In the genomic region with DNA sequence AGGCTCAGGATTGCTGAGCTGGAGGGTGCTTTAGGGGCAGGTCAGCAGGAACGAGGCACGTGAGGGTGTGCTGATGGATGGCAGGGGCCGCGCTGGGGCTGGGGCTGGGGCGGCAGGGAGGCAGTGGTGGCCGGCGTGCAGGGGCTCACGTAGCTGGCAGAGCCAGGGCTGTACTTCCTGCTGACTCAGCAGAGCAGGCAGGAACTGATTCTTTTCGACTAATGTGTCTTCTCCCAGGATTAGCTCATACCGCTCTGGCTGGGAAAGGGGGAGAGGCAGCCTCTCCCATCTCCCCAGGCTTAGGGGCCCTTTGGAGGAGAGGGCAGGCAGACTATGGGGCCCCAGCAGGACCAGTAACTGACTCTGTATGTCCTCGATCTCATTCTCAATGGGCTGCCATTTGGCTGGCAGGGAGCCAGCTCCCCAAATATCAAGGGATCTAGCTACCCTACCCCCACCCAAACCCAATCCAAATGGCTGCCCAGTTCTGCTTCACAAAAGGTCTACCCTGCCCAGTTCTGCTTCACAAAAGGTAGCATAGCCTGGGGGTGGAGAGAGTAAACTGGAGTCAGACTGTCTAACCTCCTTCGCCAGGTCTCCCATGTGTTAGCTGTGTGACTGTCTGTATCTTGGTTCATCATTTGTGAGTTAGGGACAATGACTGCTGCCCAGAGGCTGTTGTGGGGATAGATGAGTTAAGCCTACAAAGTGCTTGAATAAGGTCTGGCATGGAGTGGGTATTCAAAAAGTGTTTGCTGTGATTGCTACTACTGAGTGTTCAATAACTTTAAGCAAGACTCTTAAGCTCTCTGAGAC, we compare ENCODE assay signal across 9 cellular contexts.
DNase-seq lines count a peak whose midpoint lies in the region; ATAC-seq and TF ChIP-seq lines count a peak whose summit lies in the region.
"Had no signal": no experiment of that assay in that cellular context is flagged by ENCODE, and none has a peak within 500 bp of the region (broad histone marks: within the 10 kb centered on the region; RNA-seq: fewer than 3 reads in every experiment).

No MANE protein-coding gene starts in this region.

- peak overlapping the region; percentile 75 for H3K27ac Mint-ChIP-seq in type B pancreatic cell

- no peaks in the 10 kb centered on the region for H3K36me3 ChIP-seq in heart right ventricle
- H3K36me3 ChIP-seq in right atrium auricular region, result no peaks in the 10 kb centered on the region
- H3K36me3 ChIP-seq in hepatocyte (replicated peaks; ENCODE audit: insufficient read depth, low read depth), result no peaks in the 10 kb centered on the region
- H3K36me3 ChIP-seq in effector memory CD4-positive, alpha-beta T cell (ENCODE audit: control insufficient read depth, insufficient read depth, low read length), result no peaks in the 10 kb centered on the region

- H3K36me3 Mint-ChIP-seq in type B pancreatic cell, result no peaks in the 10 kb centered on the region

- peak in 5 of 8 donors; percentile 21 to 41 (median 27) for ATAC-seq in heart right ventricle
- ATAC-seq: activated CD4-positive, CD25-positive, alpha-beta regulatory T cell treated with anti-CD3 and anti-CD28 coated beads, Interleukin-2, amount 50 U/mL, for 24 hours had no signal

- no peaks in the 10 kb centered on the region for H4K20me1 ChIP-seq in hepatocyte (ENCODE audit: insufficient read depth, poor library complexity, severe bottlenecking)

- DNase-seq in heart right ventricle (no peak), right atrium auricular region (ENCODE audit: low spot score) (no peak), UCSD-AML1 (lab: John Stamatoyannopoulos, UW; ENCODE audit: unreplicated experiment) (peak; percentile 32), hepatocyte (ENCODE audit: low spot score) (peak; percentile 83), type B pancreatic cell (ENCODE audit: extremely low spot score, unreplicated experiment) (no peak), superior temporal gyrus (ENCODE audit: extremely low spot score) (no peak)
- no peak for DNase-seq in effector memory CD4-positive, alpha-beta T cell
- DNase-seq in effector CD4-positive, alpha-beta T cell, result no peak

- 15 to 20% methylated on average over 12 of the region's 12 CpGs for WGBS in heart right ventricle, 2 donors
- 29% methylated on average over 6 of the region's 12 CpGs for WGBS in hepatocyte (ENCODE audit: low lambda C conversion rate, missing lambda C conversion rate)

- H3K79me2 ChIP-seq in hepatocyte, result no peaks in the 10 kb centered on the region

- no peaks in the 10 kb centered on the region for H3K9me3 Mint-ChIP-seq in type B pancreatic cell

- peak overlapping the region; percentile 57 for H3K4me2 ChIP-seq in hepatocyte

- H3K9me3 ChIP-seq in heart right ventricle (no peaks in the 10 kb centered on the region), right atrium auricular region (no peaks in the 10 kb centered on the region), hepatocyte (ENCODE audit: low read depth) (no peaks in the 10 kb centered on the region)
- no peaks in the 10 kb centered on the region for H3K9me3 ChIP-seq in effector memory CD4-positive, alpha-beta T cell (ENCODE audit: control insufficient read depth, low read length)

- H3K9me2 ChIP-seq in hepatocyte (replicated peaks; ENCODE audit: insufficient read depth), result no peaks in the 10 kb centered on the region

- intact Hi-C loops in heart right ventricle (cut with DNase I), result no loop called here

- peak overlapping the region; percentile 27 for H3K4me3 Mint-ChIP-seq in type B pancreatic cell

- no peak for TF ChIP-seq CTCF in heart right ventricle (IDR thresholded peaks at IDR 0.05)
- TF ChIP-seq CTCF in right atrium auricular region (IDR thresholded peaks at IDR 0.05), result no peak
- TF ChIP-seq CTCF in hepatocyte (IDR thresholded peaks at IDR 0.05; ENCODE audit: poor library complexity), result no peak
- TF ChIP-seq CTCF in type B pancreatic cell (conservative IDR thresholded peaks at IDR 0.05), result no peak

- H3K4me3 ChIP-seq in heart right ventricle (no peak overlapping the region), right atrium auricular region (no peak overlapping the region), hepatocyte (no peak overlapping the region)
- H3K4me3 ChIP-seq in effector memory CD4-positive, alpha-beta T cell (ENCODE audit: insufficient read depth, low read depth, low read length, poor library complexity, severe bottlenecking), result no peak overlapping the region

- H2AFZ ChIP-seq in hepatocyte, result no peak overlapping the region

- peaks cover 31% of the 10 kb centered on the region for H3K4me1 Mint-ChIP-seq in type B pancreatic cell (ENCODE audit: unreplicated experiment)

- H3K4me1 ChIP-seq in heart right ventricle, result peaks cover 0 to 15% (median 6%) of the 10 kb centered on the region in 9 donors
- no peaks in the 10 kb centered on the region for H3K4me1 ChIP-seq in right atrium auricular region
- H3K4me1 ChIP-seq in hepatocyte (ENCODE audit: insufficient read depth), result peaks cover 43% of the 10 kb centered on the region
- H3K4me1 ChIP-seq in effector memory CD4-positive, alpha-beta T cell (ENCODE audit: control insufficient read depth, insufficient read depth, low read length, poor library complexity, severe bottlenecking), result no peaks in the 10 kb centered on the region

- H3K27me3 ChIP-seq in heart right ventricle (peaks cover 0 to 16% (median 0%) of the 10 kb centered on the region in 7 donors), right atrium auricular region (no peaks in the 10 kb centered on the region), hepatocyte (no peaks in the 10 kb centered on the region)
- H3K27me3 ChIP-seq in effector memory CD4-positive, alpha-beta T cell (replicated peaks; ENCODE audit: control insufficient read depth, insufficient read depth, low read length, poor library complexity, severe bottlenecking), result no peaks in the 10 kb centered on the region

- H3K27ac ChIP-seq in heart right ventricle (no peak overlapping the region), right atrium auricular region (no peak overlapping the region), hepatocyte (peak overlapping the region; percentile 89)
- H3K27ac ChIP-seq in effector memory CD4-positive, alpha-beta T cell (ENCODE audit: insufficient read depth, low read length, poor library complexity, severe bottlenecking), result no peak overlapping the region

- no peaks in the 10 kb centered on the region for H3K27me3 Mint-ChIP-seq in type B pancreatic cell

Comparison
In these comparisons a context has a peak if more than half of its experiments do, and no peak if none do; other contexts are left out.
1. DNase-seq: peak in UCSD-AML1 (single experiment) and hepatocyte (single experiment); none in heart right ventricle (0 of 2), right atrium auricular region (single experiment), type B pancreatic cell (single experiment), effector memory CD4-positive, alpha-beta T cell (0 of 3), superior temporal gyrus (single experiment) and effector CD4-positive, alpha-beta T cell (single experiment).